11 cellular contexts compared by ENCODE assay signal in the genomic region with DNA sequence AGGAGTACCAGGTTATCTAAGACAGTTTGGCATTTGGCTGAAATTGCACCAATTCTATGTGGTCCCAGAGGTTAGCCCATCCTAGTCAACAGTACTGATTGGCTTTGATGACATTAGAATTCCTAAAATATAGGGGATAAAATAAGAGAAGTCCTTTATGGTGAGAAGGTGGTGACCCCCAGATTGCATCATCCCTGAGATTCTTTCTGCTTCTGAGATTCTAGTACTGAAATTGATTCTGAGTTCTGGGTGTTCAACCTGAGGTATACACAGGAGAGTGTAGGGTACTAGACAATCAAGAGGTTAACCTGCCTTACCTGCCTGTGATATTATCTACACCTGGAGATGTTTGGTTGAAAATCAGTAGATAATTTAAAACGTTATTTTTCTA.
"Had no signal": no experiment of that assay in that cellular context is flagged by ENCODE, and none has a peak within 500 bp of the region (broad histone marks: within the 10 kb centered on the region; RNA-seq: fewer than 3 reads in every experiment).

No MANE protein-coding gene starts in this region.

- H3K27ac ChIP-seq: RWPE1 had no signal

- H3K4me3 ChIP-seq: MG63 had no signal

- H3K9ac ChIP-seq: SK-N-SH had no signal

- H3K27me3 ChIP-seq: MG63 had no signal

- H3K4me2 ChIP-seq: SK-N-SH had no signal

- H3K9me2 ChIP-seq: SK-N-SH had no signal

- H3K9me3 ChIP-seq: MG63, SK-N-SH had no signal

- H3K36me3 ChIP-seq: MG63 had no signal

- DNase-seq: MG63, NCI-H1092 treated with DMSO at 0.1 percent for 48 hours, NCI-H1436, NCI-H187, NCI-H2029, NCI-H2081 treated with DMSO at 0.1 percent for 48 hours, NCI-H226, NCI-H510A, NCI-H774 had no signal
